15 cellular contexts compared by ENCODE assay signal in genomic region chrX:153642313-153642654, GRCh38. TPM values are rescaled to one million over a fixed set of nuclear protein-coding genes. Genes with fewer than 3 reads are reported as not detected.
A peak's percentile ranks its signal among the peaks of the same experiment; 100 is the strongest.
DNase-seq lines count a peak whose midpoint lies in the region; TF ChIP-seq lines count a peak whose summit lies in the region.
"Had no signal": no experiment of that assay in that cellular context is flagged by ENCODE, and none has a peak within 500 bp of the region (broad histone marks: within the 10 kb centered on the region; RNA-seq: fewer than 3 reads in every experiment).

No MANE protein-coding gene starts in this region.

- POLR2A ChIA-PET in A673 (lab: Charles Lee; ENCODE audit: low non-redundant PET), result no interaction called here
- POLR2A ChIA-PET in activated CD4-positive, alpha-beta memory T cell treated with anti-CD3 and anti-CD28 coated beads, Interleukin-2, amount 10 ng/mL, durations not matched to agents 7 days and 5 days (lab: Charles Lee), result no interaction called here

- no TSS peak for BruUV-seq in A673 (replicated peaks; lab: Mats Ljungman, UMichigan)

- H3K36me3 Mint-ChIP-seq in activated CD4-positive, alpha-beta memory T cell treated with anti-CD3 and anti-CD28 coated beads, Interleukin-2, amount 10 ng/mL, durations not matched to agents 7 days and 5 days (ENCODE audit: low read depth), result no peaks in the 10 kb centered on the region
- H3K36me3 Mint-ChIP-seq: activated naive CD8-positive, alpha-beta T cell treated with anti-CD3 and anti-CD28 coated beads for 36 hours had no signal

- H3K27ac Mint-ChIP-seq in activated CD4-positive, alpha-beta memory T cell treated with anti-CD3 and anti-CD28 coated beads, Interleukin-2, amount 10 ng/mL, durations not matched to agents 7 days and 5 days, result no peak overlapping the region
- H3K27ac Mint-ChIP-seq: activated naive CD8-positive, alpha-beta T cell treated with anti-CD3 and anti-CD28 coated beads for 36 hours had no signal

- CTCF ChIA-PET in A673 (lab: Charles Lee), result no interaction called here
- CTCF ChIA-PET in activated CD4-positive, alpha-beta memory T cell treated with anti-CD3 and anti-CD28 coated beads, Interleukin-2, amount 10 ng/mL, durations not matched to agents 7 days and 5 days (lab: Charles Lee), result no interaction called here

- H3K9me3 ChIP-seq in A673 (ENCODE audit: low read depth, low read length, poor library complexity, severe bottlenecking), result no peaks in the 10 kb centered on the region

- H3K4me3 Mint-ChIP-seq in activated CD4-positive, alpha-beta memory T cell treated with anti-CD3 and anti-CD28 coated beads, Interleukin-2, amount 10 ng/mL, durations not matched to agents 7 days and 5 days, result no peak overlapping the region

- no peaks in the 10 kb centered on the region for H3K36me3 ChIP-seq in A673 (ENCODE audit: insufficient read depth, low read length, poor library complexity, severe bottlenecking)

- TF ChIP-seq CTCF in A673 (conservative IDR thresholded peaks at IDR 0.05; ENCODE audit: low read depth, low read length), result no peak

- no peaks in the 10 kb centered on the region for H3K4me1 ChIP-seq in A673 (ENCODE audit: insufficient read depth, low read length, poor library complexity, severe bottlenecking)

- DNase-seq in A673 (ENCODE audit: low spot score) (peak; percentile 13), Caki2 (ENCODE audit: low read depth) (peak; percentile 15), NCI-H82 (lab: John Stamatoyannopoulos, UW) (peak; percentile 63), islet precursor cell (peak; percentile 56), cerebellar nuclear complex (lab: John Stamatoyannopoulos, UW) (no peak), HCEC 1CT (no peak), GDM1 (lab: John Stamatoyannopoulos, UW) (no peak)
- no peak for DNase-seq in activated CD4-positive, alpha-beta memory T cell treated with anti-CD3 and anti-CD28 coated beads, Interleukin-2, amount 10 ng/mL, durations not matched to agents 7 days and 5 days
- DNase-seq: activated naive CD8-positive, alpha-beta T cell treated with anti-CD3 and anti-CD28 coated beads for 36 hours; DMS153; foreskin fibroblast; NCI-H1092; stimulated activated naive CD4-positive, alpha-beta T cell treated with Interleukin-2 at 50 U/mL for 16 hours had no signal

- peaks cover 9% of the 10 kb centered on the region for H3K4me1 Mint-ChIP-seq in activated CD4-positive, alpha-beta memory T cell treated with anti-CD3 and anti-CD28 coated beads, Interleukin-2, amount 10 ng/mL, durations not matched to agents 7 days and 5 days

- H3K27me3 ChIP-seq in A673 (replicated peaks; ENCODE audit: insufficient read depth, low read depth, low read length, poor library complexity), result peaks cover 16% of the 10 kb centered on the region

- intact Hi-C loops in A673 (cut with micrococcal nuclease; ENCODE audit: unreplicated experiment), result no loop called here

- H3K4me3 ChIP-seq in A673 (ENCODE audit: low read depth, low read length, poor library complexity, severe bottlenecking), result peak overlapping the region; percentile 27

- peaks cover 37% of the 10 kb centered on the region for H3K27me3 Mint-ChIP-seq in activated CD4-positive, alpha-beta memory T cell treated with anti-CD3 and anti-CD28 coated beads, Interleukin-2, amount 10 ng/mL, durations not matched to agents 7 days and 5 days

- no peak overlapping the region for H3K27ac ChIP-seq in A673 (ENCODE audit: low read depth, low read length, poor library complexity, severe bottlenecking)

- no peaks in the 10 kb centered on the region for H3K9me3 Mint-ChIP-seq in activated CD4-positive, alpha-beta memory T cell treated with anti-CD3 and anti-CD28 coated beads, Interleukin-2, amount 10 ng/mL, durations not matched to agents 7 days and 5 days
- H3K9me3 Mint-ChIP-seq: activated naive CD8-positive, alpha-beta T cell treated with anti-CD3 and anti-CD28 coated beads for 36 hours had no signal

- in situ Hi-C loops in Caki2 (cut with HindIII; ENCODE audit: low pct_unique_long_range_greater_than_20kb, low sequenced_read_pairs), result no loop called here

RNA-seq across cellular contexts. Expression of gene DUSP9, which starts 4.7 kb away (rescaled TPM):
- total RNA-seq in A673 (2021), result 0.92 and 1.4 TPM in 2 replicates
- 9.9 and 16.0 TPM in 2 replicates for total RNA-seq in Caki2 (2014; rRNA removed; shearing (Covaris generic); ENCODE audit: low replicate concordance)
- total RNA-seq in activated CD4-positive, alpha-beta memory T cell treated with anti-CD3 and anti-CD28 coated beads, Interleukin-2, amount 10 ng/mL, durations not matched to agents 7 days and 5 days, result not detected
- total RNA-seq: T-helper 2 cell treated with Interferon-gamma antibody and Interleukin-4, amounts not matched to agents 100 ng/mL and 5 ng/mL, for 36 hours had no signal

RNA-seq across cellular contexts. Expression of gene PNCK, which starts 31.3 kb away (rescaled TPM):
- total RNA-seq in A673 (2021), result 0.52 and 0.60 TPM in 2 replicates
- not detected in 2 replicates for total RNA-seq in Caki2 (2014; rRNA removed; shearing (Covaris generic); ENCODE audit: low replicate concordance)
- total RNA-seq in activated CD4-positive, alpha-beta memory T cell treated with anti-CD3 and anti-CD28 coated beads, Interleukin-2, amount 10 ng/mL, durations not matched to agents 7 days and 5 days, result under 1 TPM; 0.60 to 0.96 TPM
- total RNA-seq: activated CD8-positive, alpha-beta memory T cell treated with anti-CD3 and anti-CD28 coated beads for 36 hours; T-helper 2 cell treated with Interferon-gamma antibody and Interleukin-4, amounts not matched to agents 100 ng/mL and 5 ng/mL, for 36 hours had no signal

RNA-seq across cellular contexts. Expression of gene CCNQ, which starts 43.3 kb away (rescaled TPM):
- 27.1 and 32.4 TPM in 2 replicates for total RNA-seq in A673 (2021)
- total RNA-seq in Caki2 (2014; rRNA removed; shearing (Covaris generic); ENCODE audit: low replicate concordance), result 45.1 and 57.1 TPM in 2 replicates
- total RNA-seq in activated CD4-positive, alpha-beta memory T cell treated with anti-CD3 and anti-CD28 coated beads, Interleukin-2, amount 10 ng/mL, durations not matched to agents 7 days and 5 days, result 10 to 100 TPM; 21.1 to 21.8 TPM

RNA-seq across cellular contexts. Expression of gene SLC6A8, which starts 45.4 kb away (rescaled TPM):
- total RNA-seq in A673 (2021), result 41.4 and 49.8 TPM in 2 replicates
- total RNA-seq in Caki2 (2014; rRNA removed; shearing (Covaris generic); ENCODE audit: low replicate concordance), result 1.7 and 2.1 TPM in 2 replicates
- total RNA-seq in activated CD4-positive, alpha-beta memory T cell treated with anti-CD3 and anti-CD28 coated beads, Interleukin-2, amount 10 ng/mL, durations not matched to agents 7 days and 5 days, result 1 to 10 TPM; 2.9 to 3.0 TPM

Comparison
In these comparisons a context has a peak if more than half of its experiments do, and no peak if none do; other contexts are left out.
1. DNase-seq: peak in A673 (single experiment), Caki2 (single experiment), NCI-H82 (single experiment) and islet precursor cell (single experiment); none in cerebellar nuclear complex (0 of 2), activated CD4-positive, alpha-beta memory T cell treated with anti-CD3 and anti-CD28 coated beads, Interleukin-2, amount 10 ng/mL, durations not matched to agents 7 days and 5 days (single experiment), HCEC 1CT (single experiment) and GDM1 (single experiment).